11 cellular contexts compared by ENCODE assay signal in the genomic region with DNA sequence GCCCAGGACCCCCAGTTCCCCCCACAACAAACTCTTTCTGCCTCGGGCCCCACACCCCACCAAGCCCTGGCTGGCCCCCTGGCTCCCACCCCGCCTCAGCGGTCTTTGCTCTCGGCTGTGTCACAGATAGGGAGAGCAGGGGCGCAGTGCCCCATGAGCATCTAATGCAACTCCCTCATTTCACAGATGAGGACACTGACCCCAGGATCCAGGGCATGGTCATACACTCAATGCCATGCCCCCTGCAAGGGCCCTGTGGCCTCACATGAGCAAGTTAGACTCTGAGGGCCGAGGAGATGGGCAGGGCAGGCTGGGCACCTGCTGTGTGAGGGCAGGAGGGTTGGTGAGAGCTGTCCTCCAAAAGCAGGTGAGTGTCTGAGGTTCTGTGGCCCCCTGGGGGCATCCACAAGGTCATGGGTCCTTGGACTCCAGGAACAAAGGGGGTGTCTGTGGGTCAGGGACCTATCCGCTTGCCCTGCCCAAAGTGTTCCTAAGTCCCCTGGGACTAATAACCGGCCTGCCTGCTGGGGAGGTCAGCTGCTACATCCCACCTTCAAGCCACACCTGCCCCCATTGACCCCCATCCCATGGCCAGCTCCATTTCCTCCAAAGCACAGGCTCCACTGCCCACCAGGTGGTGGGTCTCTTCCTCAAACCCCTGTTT. TPM values are rescaled to one million over a fixed set of nuclear protein-coding genes. Genes with fewer than 3 reads are reported as not detected.
DNase-seq lines count a peak whose midpoint lies in the region; ATAC-seq, FAIRE-seq and TF ChIP-seq lines count a peak whose summit lies in the region.
"Had no signal": no experiment of that assay in that cellular context is flagged by ENCODE, and none has a peak within 500 bp of the region (broad histone marks: within the 10 kb centered on the region; RNA-seq: fewer than 3 reads in every experiment).

No MANE protein-coding gene starts in this region.

- H3K9me3 ChIP-seq in OCI-LY7 (ENCODE audit: low read length) (no peaks in the 10 kb centered on the region), K562 (replicated peaks; ENCODE audit: control insufficient read depth, insufficient read depth, low read depth, low read length) (peaks cover 3% of the 10 kb centered on the region; the same call in 1 of the 2 replicates), heart right ventricle (no peaks in the 10 kb centered on the region)
- H3K9me3 ChIP-seq: transverse colon had no signal

- peak overlapping the region; percentile 87 for H3K4me3 ChIP-seq in OCI-LY7 (ENCODE audit: low read depth, low read length, poor library complexity, severe bottlenecking)
- H3K4me3 ChIP-seq in K562 = peak overlapping the region; percentile 77; the same call in 1 of the 2 replicates
- H3K4me3 ChIP-seq in heart right ventricle = no peak overlapping the region
- H3K4me3 ChIP-seq: transverse colon had no signal

- H3K9ac ChIP-seq in K562 (ENCODE audit: insufficient read depth in 1 of 2, low read depth in 2 of 2, low read length in 2 of 2) = peak overlapping the region in 1 of 2 experiments; percentile 91; a peak in 2 of 4 replicates

- intact Hi-C loops in OCI-LY7 (cut with micrococcal nuclease; ENCODE audit: unreplicated experiment) = no loop called here
- intact Hi-C loops in K562 (cut with micrococcal nuclease) = no loop called here
- intact Hi-C loops in heart right ventricle (cut with DNase I) = no loop called here

- FAIRE-seq in K562 (lab: Jason Lieb, UNC) = no peak
- FAIRE-seq: A204.1 had no signal

- H3K79me2 ChIP-seq in OCI-LY7 (ENCODE audit: insufficient read depth, low read depth, low read length) (peaks cover 21% of the 10 kb centered on the region; the same call in 1 of the 2 replicates), K562 (ENCODE audit: control insufficient read depth, insufficient read depth, low read length) (peaks cover 42% of the 10 kb centered on the region)

- no peak for ATAC-seq in K562
- ATAC-seq in GM21619 (IDR thresholded peaks at IDR 0.05; ENCODE audit: unreplicated experiment) = no peak
- ATAC-seq in heart right ventricle = no peak

- no peak for DNase-seq in T-helper 2 cell treated with Interferon-gamma antibody and Interleukin-4, amounts not matched to agents 5 μg/mL and 100 μg/mL, for 36 hours (ENCODE audit: low spot score)
- DNase-seq in T-helper 2 cell (no peak), OCI-LY7 (ENCODE audit: low spot score) (no peak), K562 (ENCODE audit: extremely low read depth in 1 of 4, low spot score in 3 of 4) (no peak), osteocyte (ENCODE audit: extremely low spot score, unreplicated experiment) (no peak), AG08395 (ENCODE audit: low spot score) (no peak), heart right ventricle (no peak)
- DNase-seq: activated effector memory CD4-positive, alpha-beta T cell treated with anti-CD3 and anti-CD28 coated beads, Interleukin-2, amount 50 U/mL, for 16 hours; transverse colon had no signal

- peak; percentile 38; the same call in 1 of the 2 replicates for TF ChIP-seq POLR2A in K562 (conservative IDR thresholded peaks at IDR 0.05)

- H3K36me3 ChIP-seq in OCI-LY7 (ENCODE audit: insufficient read depth, low read length) (peaks cover 55% of the 10 kb centered on the region), K562 (ENCODE audit: control insufficient read depth, insufficient read depth, low read length) (peaks cover 31% of the 10 kb centered on the region), heart right ventricle (peaks cover 0 to 24% (median 5%) of the 10 kb centered on the region in 9 donors)

- no TSS peak for BruUV-seq in OCI-LY7 (replicated peaks; lab: Mats Ljungman, UMichigan)
- BruUV-seq in K562 (replicated peaks; lab: Mats Ljungman, UMichigan) = no TSS peak

- peak overlapping the region; percentile 55 for H3K4me3 Mint-ChIP-seq in T-helper 2 cell treated with Interferon-gamma antibody and Interleukin-4, amounts not matched to agents 5 μg/mL and 100 μg/mL, for 36 hours
- peak overlapping the region; percentile 53 for H3K4me3 Mint-ChIP-seq in osteocyte (ENCODE audit: unreplicated experiment)

- no peak for TF ChIP-seq EP300 in K562 (IDR thresholded peaks at IDR 0.05; ENCODE audit: low read length)

- H3K9me2 ChIP-seq in OCI-LY7 (ENCODE audit: insufficient read depth, low read length) = no peaks in the 10 kb centered on the region

- H3K27me3 Mint-ChIP-seq in T-helper 2 cell treated with Interferon-gamma antibody and Interleukin-4, amounts not matched to agents 5 μg/mL and 100 μg/mL, for 36 hours (ENCODE audit: low read depth) = peaks cover 2% of the 10 kb centered on the region
- no peaks in the 10 kb centered on the region for H3K27me3 Mint-ChIP-seq in osteocyte (ENCODE audit: unreplicated experiment)

- WGBS in K562 (ENCODE audit: insufficient coverage, low coverage, missing lambda C conversion rate) = 87% methylated on average over 4 of the region's 8 CpGs
- 84 to 87% methylated on average over 8 of the region's 8 CpGs for WGBS in heart right ventricle, 2 donors

- H3K27ac Mint-ChIP-seq in T-helper 2 cell treated with Interferon-gamma antibody and Interleukin-4, amounts not matched to agents 5 μg/mL and 100 μg/mL, for 36 hours = peak overlapping the region; percentile 29
- no peak overlapping the region for H3K27ac Mint-ChIP-seq in osteocyte (ENCODE audit: unreplicated experiment)

- H3K4me2 ChIP-seq in OCI-LY7 (ENCODE audit: low read length) (peak overlapping the region; percentile 89), K562 (ENCODE audit: insufficient read depth, low read length) (no peak overlapping the region)

- H3K4me1 ChIP-seq in OCI-LY7 (ENCODE audit: insufficient read depth, low read length, poor library complexity, severe bottlenecking) = peaks cover 25% of the 10 kb centered on the region
- peaks cover 22 to 34% of the 10 kb centered on the region in 2 experiments for H3K4me1 ChIP-seq in K562 (replicated peaks in 1 of 2; ENCODE audit: control insufficient read depth in 2 of 2, insufficient read depth in 2 of 2, low read length in 2 of 2)
- H3K4me1 ChIP-seq in heart right ventricle = peaks cover 7 to 48% (median 25%) of the 10 kb centered on the region in 9 donors

- TF ChIP-seq RAD21 in K562 (CRISPR knock-in tag; conservative IDR thresholded peaks at IDR 0.05 in 1 of 2, IDR thresholded peaks at IDR 0.05 in 1 of 2) = no peak

- H3K27me3 ChIP-seq in K562 (ENCODE audit: control insufficient read depth in 2 of 2, insufficient read depth in 2 of 2, low read length in 2 of 2) (no peaks in the 10 kb centered on the region), heart right ventricle (no peaks in the 10 kb centered on the region)
- H3K27me3 ChIP-seq: transverse colon had no signal

- H4K20me1 ChIP-seq in OCI-LY7 (ENCODE audit: insufficient read depth, low read length) (peaks cover 9% of the 10 kb centered on the region; the same call in 1 of the 2 replicates), K562 (replicated peaks; ENCODE audit: control insufficient read depth, insufficient read depth, low read length) (peaks cover 10% of the 10 kb centered on the region; the same call in 1 of the 2 replicates)

- peaks cover 3% of the 10 kb centered on the region for H3K9me1 ChIP-seq in K562 (ENCODE audit: control insufficient read depth, insufficient read depth, low read length)

- TF ChIP-seq CTCF in OCI-LY7 (conservative IDR thresholded peaks at IDR 0.05; ENCODE audit: low read length) (no peak), K562 (IDR thresholded peaks at IDR 0.05 in 2 of 3, conservative IDR thresholded peaks at IDR 0.05 in 1 of 3; ENCODE audit: insufficient read depth in 2 of 3, low read depth in 1 of 3, low read length in 3 of 3) (no peak), osteocyte (IDR thresholded peaks at IDR 0.05) (no peak), heart right ventricle (IDR thresholded peaks at IDR 0.05) (no peak)

- CTCF ChIA-PET in OCI-LY7 (lab: Charles Lee; ENCODE audit: unreplicated experiment) (no interaction called here), K562 (lab: Yijun Ruan, JAX; ENCODE audit: low intra/inter-chr PET ratio) (no interaction called here)

- POLR2A ChIA-PET in OCI-LY7 (lab: Charles Lee) (no interaction called here), K562 (lab: Yijun Ruan, JAX) (interaction anchor here (0.8 kb wide), 1 partner anchor 12 kb away, joined by 3 read pairs; no protein-coding TSS in a partner anchor)

- peaks cover 12% of the 10 kb centered on the region for H3K9me3 Mint-ChIP-seq in T-helper 2 cell treated with Interferon-gamma antibody and Interleukin-4, amounts not matched to agents 5 μg/mL and 100 μg/mL, for 36 hours
- H3K9me3 Mint-ChIP-seq in osteocyte (ENCODE audit: unreplicated experiment) = peaks cover 4% of the 10 kb centered on the region

- H3K27ac ChIP-seq in OCI-LY7 (ENCODE audit: low read depth, low read length, poor library complexity, severe bottlenecking) (no peak overlapping the region), K562 (ENCODE audit: extremely low read depth, low read depth, low read length) (peak overlapping the region; percentile 96; the same call in 1 of the 3 replicates), heart right ventricle (no peak overlapping the region)

- H2AFZ ChIP-seq in OCI-LY7 (ENCODE audit: low read length) (no peak overlapping the region), K562 (ENCODE audit: low read depth, low read length) (no peak overlapping the region)

- H3K4me1 Mint-ChIP-seq in T-helper 2 cell treated with Interferon-gamma antibody and Interleukin-4, amounts not matched to agents 5 μg/mL and 100 μg/mL, for 36 hours (ENCODE audit: low read depth) = peaks cover 22% of the 10 kb centered on the region
- peaks cover 24% of the 10 kb centered on the region for H3K4me1 Mint-ChIP-seq in osteocyte (ENCODE audit: unreplicated experiment)

- in situ Hi-C loops in K562 (cut with MboI) = no loop called here

- peaks cover 42% of the 10 kb centered on the region for H3K36me3 Mint-ChIP-seq in T-helper 2 cell treated with Interferon-gamma antibody and Interleukin-4, amounts not matched to agents 5 μg/mL and 100 μg/mL, for 36 hours (ENCODE audit: low read depth)
- peaks cover 17% of the 10 kb centered on the region for H3K36me3 Mint-ChIP-seq in osteocyte (ENCODE audit: unreplicated experiment)

RNA-seq across cellular contexts. Expression of a gene that starts 2.5 kb away (rescaled TPM):
- total RNA-seq in OCI-LY7 (2014; rRNA removed; shearing (Covaris generic)) = 861 and 1,440 TPM in 2 replicates
- total RNA-seq in OCI-LY7 (2022) (1,078 and 1,202 TPM in 2 replicates), K562 (2014; rRNA removed) (440 and 672 TPM in 2 replicates), K562 (2014; rRNA removed; fragmentation: Illumina TruSeq; extraction: Trizol) (5.4 and 7.4 TPM in 2 replicates), K562 (2015; rRNA removed; fragmentation: Illumina TruSeq; extraction: Trizol) (253 and 254 TPM in 2 replicates), K562 (2021) (666 and 724 TPM in 2 replicates), osteocyte (354 and 363 TPM in 2 replicates), heart right ventricle (100 to 1,000 TPM; 135 to 457 (median 225) TPM)
- 4.1 and 17.1 TPM in 2 replicates for total RNA-seq in K562 (2011; cell fraction: chromatin; rRNA removed; ENCODE audit: low replicate concordance)
- 95.8 and 97.4 TPM in 2 replicates for total RNA-seq in K562 (2011; cell fraction: nucleolus; rRNA removed)
- total RNA-seq in K562 (2011; cell fraction: nucleoplasm; rRNA removed) = 23.6 and 36.7 TPM in 2 replicates
- polyA plus RNA-seq in K562 (2011; rRNA removed) (193 and 230 TPM in 2 replicates), K562 (2014; fragmentation: Illumina TruSeq; extraction: Trizol) (31.1 and 74.5 TPM in 2 replicates), K562 (2014; fragmentation: Nextera tagmentation; extraction: Ambion mirVana) (10 to 100 TPM; 23.0 to 67.2 TPM), K562 (2014; rRNA removed) (537 and 538 TPM in 2 replicates), heart right ventricle (100 to 1,000 TPM; 474 to 634 TPM)
- 337 and 1,426 TPM in 2 replicates for polyA plus RNA-seq in K562 (2011; cell fraction: cytosol; rRNA removed)
- 207 and 222 TPM in 2 replicates for polyA plus RNA-seq in K562 (2011; cell fraction: nucleus; rRNA removed)
- polyA plus RNA-seq in K562 (2012) = 377 and 537 TPM in 2 replicates
- polyA minus RNA-seq in K562 (2011; rRNA and poly(A)+ RNA removed) = 8.4 and 13.6 TPM in 2 replicates
- 207 and 412 TPM in 2 replicates for polyA minus RNA-seq in K562 (2011; cell fraction: cytosol; rRNA and poly(A)+ RNA removed)
- 52.9 and 75.3 TPM in 2 replicates for polyA minus RNA-seq in K562 (2011; cell fraction: nucleus; rRNA and poly(A)+ RNA removed)

RNA-seq across cellular contexts. Expression of a gene that starts 39.0 kb away (rescaled TPM):
- 16.0 and 16.4 TPM in 2 replicates for total RNA-seq in OCI-LY7 (2014; rRNA removed; shearing (Covaris generic))
- total RNA-seq in OCI-LY7 (2022) (41.6 and 50.2 TPM in 2 replicates), K562 (2014; rRNA removed) (2.0 and 3.1 TPM in 2 replicates), K562 (2014; rRNA removed; fragmentation: Illumina TruSeq; extraction: Trizol) (1.5 and 1.9 TPM in 2 replicates), K562 (2015; rRNA removed; fragmentation: Illumina TruSeq; extraction: Trizol) (2.1 and 2.5 TPM in 2 replicates), K562 (2021) (1.6 and 2.1 TPM in 2 replicates), osteocyte (19.0 and 22.6 TPM in 2 replicates), heart right ventricle (10 to 100 TPM; 16.1 to 30.4 (median 21.2) TPM)
- 10.0 and 13.3 TPM in 2 replicates for total RNA-seq in K562 (2011; cell fraction: chromatin; rRNA removed; ENCODE audit: low replicate concordance)
- 7.1 and 10.0 TPM in 2 replicates for total RNA-seq in K562 (2011; cell fraction: nucleolus; rRNA removed)
- total RNA-seq in K562 (2011; cell fraction: nucleoplasm; rRNA removed) = 8.9 and 11.7 TPM in 2 replicates
- polyA plus RNA-seq in K562 (2011; rRNA removed) (2.5 and 4.4 TPM in 2 replicates), K562 (2014; fragmentation: Illumina TruSeq; extraction: Trizol) (2.5 and 2.8 TPM in 2 replicates), K562 (2014; fragmentation: Nextera tagmentation; extraction: Ambion mirVana) (under 1 TPM; 0.44 to 0.73 TPM), K562 (2014; rRNA removed) (2.7 and 3.4 TPM in 2 replicates), heart right ventricle (10 to 100 TPM in 1 of 2 donors, 1 to 10 TPM in 1; 8.3 to 42.1 TPM)
- polyA plus RNA-seq in K562 (2011; cell fraction: cytosol; rRNA removed) = 2.6 and 3.6 TPM in 2 replicates
- 8.2 and 8.4 TPM in 2 replicates for polyA plus RNA-seq in K562 (2011; cell fraction: nucleus; rRNA removed)
- 2.7 and 7.0 TPM in 2 replicates for polyA plus RNA-seq in K562 (2012)
- polyA minus RNA-seq in K562 (2011; rRNA and poly(A)+ RNA removed) = 2.7 and 4.1 TPM in 2 replicates
- 0.91 and 0.95 TPM in 2 replicates for polyA minus RNA-seq in K562 (2011; cell fraction: cytosol; rRNA and poly(A)+ RNA removed)
- polyA minus RNA-seq in K562 (2011; cell fraction: nucleus; rRNA and poly(A)+ RNA removed) = 3.4 and 8.4 TPM in 2 replicates

RNA-seq across cellular contexts. Expression of a gene that starts 57.8 kb away (rescaled TPM):
- total RNA-seq in OCI-LY7 (2014; rRNA removed; shearing (Covaris generic)) = 34.6 and 44.6 TPM in 2 replicates
- 52.1 and 64.1 TPM in 2 replicates for total RNA-seq in OCI-LY7 (2022)
- 14.7 and 36.7 TPM in 2 replicates for total RNA-seq in K562 (2011; cell fraction: chromatin; rRNA removed; ENCODE audit: low replicate concordance)
- total RNA-seq in K562 (2011; cell fraction: nucleolus; rRNA removed) = 35.7 and 36.7 TPM in 2 replicates
- total RNA-seq in K562 (2011; cell fraction: nucleoplasm; rRNA removed) = 29.2 and 31.5 TPM in 2 replicates
- 6.2 and 6.9 TPM in 2 replicates for total RNA-seq in K562 (2014; rRNA removed)
- total RNA-seq in K562 (2014; rRNA removed; fragmentation: Illumina TruSeq; extraction: Trizol) = 0.77 and 1.7 TPM in 2 replicates
- total RNA-seq in K562 (2015; rRNA removed; fragmentation: Illumina TruSeq; extraction: Trizol) = 1.4 and 2.4 TPM in 2 replicates
- 8.8 and 9.2 TPM in 2 replicates for total RNA-seq in K562 (2021)
- 8.3 and 19.3 TPM in 2 replicates for polyA plus RNA-seq in K562 (2011; rRNA removed)
- polyA plus RNA-seq in K562 (2011; cell fraction: cytosol; rRNA removed) = 23.7 and 24.3 TPM in 2 replicates
- polyA plus RNA-seq in K562 (2011; cell fraction: nucleus; rRNA removed) = 69.3 and 80.1 TPM in 2 replicates
- polyA plus RNA-seq in K562 (2012) = 5.7 and 7.9 TPM in 2 replicates
- 4.8 and 7.4 TPM in 2 replicates for polyA plus RNA-seq in K562 (2014; fragmentation: Illumina TruSeq; extraction: Trizol)
- polyA plus RNA-seq in K562 (2014; fragmentation: Nextera tagmentation; extraction: Ambion mirVana) = 1 to 10 TPM; 1.3 to 2.9 TPM
- 12.1 and 12.4 TPM in 2 replicates for polyA plus RNA-seq in K562 (2014; rRNA removed)
- polyA minus RNA-seq in K562 (2011; rRNA and poly(A)+ RNA removed) = 1.5 and 2.2 TPM in 2 replicates
- polyA minus RNA-seq in K562 (2011; cell fraction: cytosol; rRNA and poly(A)+ RNA removed) = 2.7 and 3.8 TPM in 2 replicates
- 5.3 and 10.7 TPM in 2 replicates for polyA minus RNA-seq in K562 (2011; cell fraction: nucleus; rRNA and poly(A)+ RNA removed)
- 0.52 and 0.56 TPM in 2 replicates for total RNA-seq in osteocyte
- 1 to 10 TPM in 9 of 10 donors, under 1 TPM in 1; 0.91 to 5.1 (median 1.7) TPM for total RNA-seq in heart right ventricle
- 10 to 100 TPM in 1 of 2 donors, 1 to 10 TPM in 1; 2.0 to 14.1 TPM for polyA plus RNA-seq in heart right ventricle

Comparison
In these comparisons a context has a peak if more than half of its experiments do, and no peak if none do; other contexts are left out.
1. H3K4me3 ChIP-seq: peak in OCI-LY7 (single experiment) and K562 (single experiment); none in heart right ventricle (0 of 10).